Comparison of ENCODE assay signal across 9 cellular contexts in the genomic region with DNA sequence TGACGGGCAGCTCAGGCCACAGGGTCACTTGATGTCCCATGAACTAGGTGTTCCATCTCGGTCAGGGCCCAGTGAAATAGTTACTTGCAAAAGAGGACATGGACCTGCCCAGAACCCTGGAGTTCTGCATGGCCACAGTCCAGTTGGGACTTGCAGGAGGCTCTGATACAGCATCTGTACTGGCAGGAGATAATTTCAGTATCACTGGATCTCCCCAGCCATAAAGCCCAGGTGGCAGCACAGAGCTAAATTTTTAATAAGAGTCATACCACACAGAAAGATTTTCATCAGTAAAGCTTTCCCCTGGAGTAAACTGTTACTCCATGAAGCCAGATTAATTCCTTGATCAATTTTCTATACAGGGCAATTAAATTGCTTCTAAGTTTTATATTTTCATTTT. TPM values are rescaled to one million over a fixed set of nuclear protein-coding genes. Genes with fewer than 3 reads are reported as not detected.
DNase-seq lines count a peak whose midpoint lies in the region; ATAC-seq, FAIRE-seq and TF ChIP-seq lines count a peak whose summit lies in the region.
"Had no signal": no experiment of that assay in that cellular context is flagged by ENCODE, and none has a peak within 500 bp of the region (broad histone marks: within the 10 kb centered on the region; RNA-seq: fewer than 3 reads in every experiment).

No MANE protein-coding gene starts in this region.

- dilution Hi-C loops in endothelial cell of umbilical vein (cut with MboI; ENCODE audit: extremely low pct_ligation_motif_present, low sequenced_read_pairs), result no loop called here

- no peak overlapping the region for H3K4me2 ChIP-seq in OCI-LY1 (ENCODE audit: low read length)
- H3K4me2 ChIP-seq in endothelial cell of umbilical vein (ENCODE audit: insufficient read depth, low read length), result no peak overlapping the region

- no peak for TF ChIP-seq EP300 in transverse colon (IDR thresholded peaks at IDR 0.05; ENCODE audit: low read depth)

- no peaks in the 10 kb centered on the region for H4K20me1 ChIP-seq in OCI-LY1 (ENCODE audit: insufficient read depth, low read length)
- no peaks in the 10 kb centered on the region for H4K20me1 ChIP-seq in endothelial cell of umbilical vein (replicated peaks; ENCODE audit: control insufficient read depth, extremely low read depth, insufficient read depth, low read length)

- WGBS in transverse colon (ENCODE audit: low coverage in 1 of 2), 2 donors, result 60 to 86% methylated on average over 1 to 2 of the region's 2 CpGs

- H3K27me3 ChIP-seq in OCI-LY1 (ENCODE audit: insufficient read depth, low read length) (0 out of 2 replicates have a peak, but pooled peaks cover 5% of the 10 kb centered on the region), endothelial cell of umbilical vein (ENCODE audit: control insufficient read depth in 2 of 2, insufficient read depth in 2 of 2, low read length in 2 of 2) (no peaks in the 10 kb centered on the region), transverse colon (no peaks in the 10 kb centered on the region), gastrocnemius medialis (no peaks in the 10 kb centered on the region)

- TF ChIP-seq POLR2A in endothelial cell of umbilical vein (IDR thresholded peaks at IDR 0.05; ENCODE audit: low read depth, low read length) (no peak), transverse colon (IDR thresholded peaks at IDR 0.05) (no peak), gastrocnemius medialis (IDR thresholded peaks at IDR 0.05) (no peak)

- H3K4me3 ChIP-seq in OCI-LY1 (ENCODE audit: low read depth, low read length, poor library complexity, severe bottlenecking), result no peak overlapping the region
- H3K4me3 ChIP-seq in endothelial cell of umbilical vein (replicated peaks in 1 of 3; ENCODE audit: insufficient read depth in 1 of 3, low read depth in 1 of 3, low read length in 3 of 3), result no peak overlapping the region
- H3K4me3 ChIP-seq in transverse colon, result no peak overlapping the region
- no peak overlapping the region for H3K4me3 ChIP-seq in gastrocnemius medialis

- no peak overlapping the region for H2AFZ ChIP-seq in OCI-LY1 (ENCODE audit: low read length)
- H2AFZ ChIP-seq in endothelial cell of umbilical vein (ENCODE audit: low read depth, low read length), result no peak overlapping the region

- no peaks in the 10 kb centered on the region for H3K9me2 ChIP-seq in OCI-LY1 (ENCODE audit: low read depth, low read length)

- in situ Hi-C loops in transverse colon (cut with MboI; ENCODE audit: low pct_ligation_motif_present in 1 of 4, low pct_unique_long_range_greater_than_20kb in 1 of 4, low sequenced_read_pairs in 3 of 4) (no loop called here), gastrocnemius medialis (cut with MboI; ENCODE audit: low sequenced_read_pairs in 4 of 4) (no loop called here)

- peak; percentile 45; the same call in 1 of the 2 replicates for TF ChIP-seq CTCF in OCI-LY1 (IDR thresholded peaks at IDR 0.05; ENCODE audit: low read length)
- peak in 1 of 2 donors; percentile 23 for TF ChIP-seq CTCF in endothelial cell of umbilical vein (IDR thresholded peaks at IDR 0.05; ENCODE audit: extremely low read depth in 1 of 2, insufficient read depth in 1 of 2, low read depth in 1 of 2, low read length in 2 of 2)
- TF ChIP-seq CTCF in transverse colon (IDR thresholded peaks at IDR 0.05), result peak; percentile 14 to 42 (median 25)
- no peak for TF ChIP-seq CTCF in gastrocnemius medialis (IDR thresholded peaks at IDR 0.05 in 4 of 5, conservative IDR thresholded peaks at IDR 0.05 in 1 of 5)

- H3K36me3 Mint-ChIP-seq in activated naive CD4-positive, alpha-beta T cell treated with anti-CD3 and anti-CD28 coated beads for 36 hours (ENCODE audit: low read depth), result no peaks in the 10 kb centered on the region

- H3K27ac Mint-ChIP-seq in activated naive CD4-positive, alpha-beta T cell treated with anti-CD3 and anti-CD28 coated beads for 36 hours, result no peak overlapping the region

- POLR2A ChIA-PET in endothelial cell of umbilical vein (lab: Charles Lee), result interaction anchor here (1.2 kb wide), 1 partner anchor 132 kb away, joined by 3 read pairs; no protein-coding TSS in a partner anchor

- H3K27ac ChIP-seq in OCI-LY1 (ENCODE audit: low read depth, low read length, poor library complexity, severe bottlenecking) (no peak overlapping the region), endothelial cell of umbilical vein (ENCODE audit: insufficient read depth, low read depth, low read length) (no peak overlapping the region), transverse colon (no peak overlapping the region), gastrocnemius medialis (no peak overlapping the region)

- H3K4me1 Mint-ChIP-seq in activated naive CD4-positive, alpha-beta T cell treated with anti-CD3 and anti-CD28 coated beads for 36 hours (ENCODE audit: low read depth), result peaks cover 32% of the 10 kb centered on the region

- FAIRE-seq in endothelial cell of umbilical vein (lab: Jason Lieb, UNC), result peak; percentile 60

- BruUV-seq in endothelial cell of umbilical vein (replicated peaks; lab: Mats Ljungman, UMichigan), result no TSS peak

- no peaks in the 10 kb centered on the region for H3F3A ChIP-seq in OCI-LY1 (ENCODE audit: insufficient read depth, low read length)

- CTCF ChIA-PET in activated naive CD4-positive, alpha-beta T cell treated with anti-CD3 and anti-CD28 coated beads for 36 hours (lab: Charles Lee), result interaction anchor here (0.6 to 1.9 kb wide), 5 partner anchors 9 to 132 kb away, joined by 3 to 6 read pairs (median 5); a partner anchor contains a TSS
- CTCF ChIA-PET in endothelial cell of umbilical vein (lab: Charles Lee), result interaction anchor here (0.8 to 3.9 kb wide), 23 partner anchors 9 to 201 kb away, joined by 3 to 74 read pairs (median 5); a partner anchor contains a TSS

- H3K9me3 ChIP-seq in OCI-LY1 (ENCODE audit: low read length) (no peaks in the 10 kb centered on the region), endothelial cell of umbilical vein (replicated peaks; ENCODE audit: control insufficient read depth, insufficient read depth, low read length) (no peaks in the 10 kb centered on the region), transverse colon (no peaks in the 10 kb centered on the region), gastrocnemius medialis (no peaks in the 10 kb centered on the region)

- no peak overlapping the region for H3K9ac ChIP-seq in OCI-LY1 (ENCODE audit: low read length)
- no peak overlapping the region for H3K9ac ChIP-seq in endothelial cell of umbilical vein (replicated peaks; ENCODE audit: extremely low read depth, insufficient read depth, low read length)

- H3K4me1 ChIP-seq in OCI-LY1 (ENCODE audit: insufficient read depth, low read length, severe bottlenecking), result no peaks in the 10 kb centered on the region
- peaks cover 6% of the 10 kb centered on the region for H3K4me1 ChIP-seq in endothelial cell of umbilical vein (ENCODE audit: control insufficient read depth, extremely low read depth, insufficient read depth, low read length)
- H3K4me1 ChIP-seq in transverse colon, result peaks cover 8 to 16% (median 12%) of the 10 kb centered on the region in 4 donors
- peaks cover 7 to 14% of the 10 kb centered on the region in 2 donors for H3K4me1 ChIP-seq in gastrocnemius medialis

- H3K4me3 Mint-ChIP-seq in activated naive CD4-positive, alpha-beta T cell treated with anti-CD3 and anti-CD28 coated beads for 36 hours, result no peak overlapping the region

- no peak for ATAC-seq in gastrocnemius medialis

- no peaks in the 10 kb centered on the region for H3K9me3 Mint-ChIP-seq in activated naive CD4-positive, alpha-beta T cell treated with anti-CD3 and anti-CD28 coated beads for 36 hours

- H3K79me2 ChIP-seq in OCI-LY1 (ENCODE audit: insufficient read depth, low read length) (no peaks in the 10 kb centered on the region), endothelial cell of umbilical vein (ENCODE audit: control insufficient read depth, insufficient read depth, low read length) (no peaks in the 10 kb centered on the region)

- intact Hi-C loops in activated naive CD4-positive, alpha-beta T cell treated with anti-CD3 and anti-CD28 coated beads for 36 hours (cut with micrococcal nuclease), result loop anchor here (5.0 kb wide), 1 partner anchor 38 kb away; a partner anchor contains a TSS
- intact Hi-C loops in endothelial cell of umbilical vein (cut with micrococcal nuclease), result no loop called here
- intact Hi-C loops in transverse colon (cut with DNase I; ENCODE audit: low total_unique reads), result loop anchor here (10.0 kb wide), 1 partner anchor 135 kb away; a partner anchor contains a TSS
- intact Hi-C loops in gastrocnemius medialis (cut with DNase I; ENCODE audit: low total_unique reads), result loop anchor here (10.0 kb wide), 1 partner anchor 105 kb away; no protein-coding TSS in a partner anchor

- no peaks in the 10 kb centered on the region for H3K9me1 ChIP-seq in endothelial cell of umbilical vein (replicated peaks; ENCODE audit: control insufficient read depth, extremely low read depth, insufficient read depth, low read length)

- H3K36me3 ChIP-seq in OCI-LY1 (ENCODE audit: insufficient read depth, low read length), result no peaks in the 10 kb centered on the region
- H3K36me3 ChIP-seq in endothelial cell of umbilical vein (ENCODE audit: control insufficient read depth in 2 of 2, extremely low read depth in 1 of 2, insufficient read depth in 2 of 2, low read length in 2 of 2), result peaks cover 0 to under 1% of the 10 kb centered on the region in 2 experiments
- H3K36me3 ChIP-seq in transverse colon, result no peaks in the 10 kb centered on the region
- H3K36me3 ChIP-seq in gastrocnemius medialis, result peaks cover 0 to 6% of the 10 kb centered on the region in 2 donors

- H3K27me3 Mint-ChIP-seq in activated naive CD4-positive, alpha-beta T cell treated with anti-CD3 and anti-CD28 coated beads for 36 hours (ENCODE audit: low read depth), result no peaks in the 10 kb centered on the region

- DNase-seq in activated naive CD4-positive, alpha-beta T cell treated with anti-CD3 and anti-CD28 coated beads for 36 hours, result peak; percentile 42
- no peak for DNase-seq in activated naive CD4-positive, alpha-beta T cell (lab: John Stamatoyannopoulos, UW)
- DNase-seq in endothelial cell of umbilical vein (ENCODE audit: low read depth, low spot score), result peak; percentile 45
- DNase-seq in transverse colon, result no peak
- DNase-seq in gastrocnemius medialis, result no peak
- DNase-seq in LoVo (ENCODE audit: low spot score), result no peak
- DNase-seq in GDM1 (lab: John Stamatoyannopoulos, UW), result no peak

RNA-seq across cellular contexts. Expression of a gene that starts 18.0 kb away (rescaled TPM):
- total RNA-seq in activated naive CD4-positive, alpha-beta T cell treated with anti-CD3 and anti-CD28 coated beads for 36 hours, result 1 to 10 TPM; 2.5 to 3.1 TPM
- 16.4 and 17.4 TPM in 2 replicates for total RNA-seq in endothelial cell of umbilical vein
- 23.3 and 31.9 TPM in 2 replicates for polyA plus RNA-seq in endothelial cell of umbilical vein
- polyA plus RNA-seq in endothelial cell of umbilical vein (2011; cell fraction: cytosol; rRNA removed), result 12.6 and 16.4 TPM in 2 replicates
- polyA plus RNA-seq in endothelial cell of umbilical vein (2011; cell fraction: nucleus; rRNA removed), result 32.6 and 39.1 TPM in 2 replicates
- 8.7 and 13.9 TPM in 2 replicates for polyA plus RNA-seq in endothelial cell of umbilical vein (2012)
- 19.2 and 22.6 TPM in 2 replicates for polyA minus RNA-seq in endothelial cell of umbilical vein
- polyA minus RNA-seq in endothelial cell of umbilical vein (2011; cell fraction: cytosol; rRNA and poly(A)+ RNA removed), result 22.5 TPM
- 10.1 and 15.0 TPM in 2 replicates for polyA minus RNA-seq in endothelial cell of umbilical vein (2011; cell fraction: nucleus; rRNA and poly(A)+ RNA removed)
- 10 to 100 TPM; 65.9 to 94.6 (median 79.5) TPM for total RNA-seq in transverse colon
- total RNA-seq in gastrocnemius medialis, result 1 to 10 TPM; 1.5 to 7.9 (median 6.9) TPM
- total RNA-seq: Daoy had no signal

RNA-seq across cellular contexts. Expression of a gene that starts 22.8 kb away (rescaled TPM):
- 10 to 100 TPM; 18.7 to 20.8 TPM for total RNA-seq in activated naive CD4-positive, alpha-beta T cell treated with anti-CD3 and anti-CD28 coated beads for 36 hours
- total RNA-seq in endothelial cell of umbilical vein (20.6 and 23.2 TPM in 2 replicates), transverse colon (10 to 100 TPM; 14.5 to 24.7 (median 19.7) TPM), gastrocnemius medialis (10 to 100 TPM; 29.4 to 51.1 (median 41.8) TPM)
- polyA plus RNA-seq in endothelial cell of umbilical vein, result 24.3 and 24.8 TPM in 2 replicates
- 27.6 and 29.2 TPM in 2 replicates for polyA plus RNA-seq in endothelial cell of umbilical vein (2011; cell fraction: cytosol; rRNA removed)
- 19.9 and 20.6 TPM in 2 replicates for polyA plus RNA-seq in endothelial cell of umbilical vein (2011; cell fraction: nucleus; rRNA removed)
- 16.8 and 18.1 TPM in 2 replicates for polyA plus RNA-seq in endothelial cell of umbilical vein (2012)
- 21.9 and 24.0 TPM in 2 replicates for polyA minus RNA-seq in endothelial cell of umbilical vein
- polyA minus RNA-seq in endothelial cell of umbilical vein (2011; cell fraction: cytosol; rRNA and poly(A)+ RNA removed), result 10.5 TPM
- 6.7 and 7.8 TPM in 2 replicates for polyA minus RNA-seq in endothelial cell of umbilical vein (2011; cell fraction: nucleus; rRNA and poly(A)+ RNA removed)

RNA-seq across cellular contexts. Expression of a gene that starts 23.0 kb away (rescaled TPM):
- 100 to 1,000 TPM; 227 to 249 TPM for total RNA-seq in activated naive CD4-positive, alpha-beta T cell treated with anti-CD3 and anti-CD28 coated beads for 36 hours
- total RNA-seq in endothelial cell of umbilical vein (200 and 202 TPM in 2 replicates), transverse colon (100 to 1,000 TPM in 3 of 4 donors, 10 to 100 TPM in 1; 75.2 to 373 (median 245) TPM), gastrocnemius medialis (100 to 1,000 TPM; 377 to 495 (median 491) TPM)
- polyA plus RNA-seq in endothelial cell of umbilical vein, result 176 and 182 TPM in 2 replicates
- polyA plus RNA-seq in endothelial cell of umbilical vein (2011; cell fraction: cytosol; rRNA removed), result 231 and 268 TPM in 2 replicates
- 76.5 and 82.1 TPM in 2 replicates for polyA plus RNA-seq in endothelial cell of umbilical vein (2011; cell fraction: nucleus; rRNA removed)
- 350 and 390 TPM in 2 replicates for polyA plus RNA-seq in endothelial cell of umbilical vein (2012)
- 112 and 155 TPM in 2 replicates for polyA minus RNA-seq in endothelial cell of umbilical vein
- 118 TPM for polyA minus RNA-seq in endothelial cell of umbilical vein (2011; cell fraction: cytosol; rRNA and poly(A)+ RNA removed)
- polyA minus RNA-seq in endothelial cell of umbilical vein (2011; cell fraction: nucleus; rRNA and poly(A)+ RNA removed), result 17.8 and 22.8 TPM in 2 replicates

RNA-seq across cellular contexts. Expression of a gene that starts 40.0 kb away (rescaled TPM):
- total RNA-seq in activated naive CD4-positive, alpha-beta T cell treated with anti-CD3 and anti-CD28 coated beads for 36 hours, result 1 to 10 TPM; 3.8 to 4.9 TPM
- total RNA-seq in endothelial cell of umbilical vein (14.5 and 15.7 TPM in 2 replicates), transverse colon (10 to 100 TPM in 3 of 4 donors, 1 to 10 TPM in 1; 8.2 to 41.1 (median 21.4) TPM), gastrocnemius medialis (1 to 10 TPM; 2.0 to 4.4 (median 3.0) TPM)
- 11.8 and 13.1 TPM in 2 replicates for polyA plus RNA-seq in endothelial cell of umbilical vein
- 10.5 and 11.1 TPM in 2 replicates for polyA plus RNA-seq in endothelial cell of umbilical vein (2011; cell fraction: cytosol; rRNA removed)
- 9.3 and 10.0 TPM in 2 replicates for polyA plus RNA-seq in endothelial cell of umbilical vein (2011; cell fraction: nucleus; rRNA removed)
- polyA plus RNA-seq in endothelial cell of umbilical vein (2012), result 9.0 and 9.4 TPM in 2 replicates
- 12.7 and 14.1 TPM in 2 replicates for polyA minus RNA-seq in endothelial cell of umbilical vein
- 9.3 TPM for polyA minus RNA-seq in endothelial cell of umbilical vein (2011; cell fraction: cytosol; rRNA and poly(A)+ RNA removed)
- 3.9 and 7.6 TPM in 2 replicates for polyA minus RNA-seq in endothelial cell of umbilical vein (2011; cell fraction: nucleus; rRNA and poly(A)+ RNA removed)

RNA-seq across cellular contexts. Expression of a gene that starts 57.3 kb away (rescaled TPM):
- total RNA-seq in activated naive CD4-positive, alpha-beta T cell treated with anti-CD3 and anti-CD28 coated beads for 36 hours, result 10 to 100 TPM; 60.6 to 64.5 TPM
- 38.0 and 38.8 TPM in 2 replicates for total RNA-seq in endothelial cell of umbilical vein
- polyA plus RNA-seq in endothelial cell of umbilical vein, result 28.7 and 43.7 TPM in 2 replicates
- polyA plus RNA-seq in endothelial cell of umbilical vein (2011; cell fraction: cytosol; rRNA removed), result 44.5 and 44.8 TPM in 2 replicates
- polyA plus RNA-seq in endothelial cell of umbilical vein (2011; cell fraction: nucleus; rRNA removed), result 19.1 and 25.5 TPM in 2 replicates
- 33.8 and 38.9 TPM in 2 replicates for polyA plus RNA-seq in endothelial cell of umbilical vein (2012)
- 15.2 and 21.3 TPM in 2 replicates for polyA minus RNA-seq in endothelial cell of umbilical vein
- 28.6 TPM for polyA minus RNA-seq in endothelial cell of umbilical vein (2011; cell fraction: cytosol; rRNA and poly(A)+ RNA removed)
- 4.7 and 5.0 TPM in 2 replicates for polyA minus RNA-seq in endothelial cell of umbilical vein (2011; cell fraction: nucleus; rRNA and poly(A)+ RNA removed)
- 10 to 100 TPM in 2 of 4 donors, under 1 TPM in 1, not detected in 1; 1.00 to 41.3 (median 37.4) TPM for total RNA-seq in transverse colon
- total RNA-seq in gastrocnemius medialis, result 100 to 1,000 TPM in 3 of 4 donors, 10 to 100 TPM in 1; 97.9 to 141 (median 107) TPM

Comparison
In these comparisons a context has a peak if more than half of its experiments do, and no peak if none do; other contexts are left out.
1. DNase-seq: peak in activated naive CD4-positive, alpha-beta T cell treated with anti-CD3 and anti-CD28 coated beads for 36 hours (single experiment) and endothelial cell of umbilical vein (single experiment); none in activated naive CD4-positive, alpha-beta T cell (0 of 4), transverse colon (single experiment), gastrocnemius medialis (0 of 2), LoVo (single experiment) and GDM1 (single experiment).
2. CTCF ChIP-seq: peak in OCI-LY1 (single experiment) and transverse colon (5 of 5); none in gastrocnemius medialis (0 of 5).